ENCODE assay signal across 10 cellular contexts in the genomic region with DNA sequence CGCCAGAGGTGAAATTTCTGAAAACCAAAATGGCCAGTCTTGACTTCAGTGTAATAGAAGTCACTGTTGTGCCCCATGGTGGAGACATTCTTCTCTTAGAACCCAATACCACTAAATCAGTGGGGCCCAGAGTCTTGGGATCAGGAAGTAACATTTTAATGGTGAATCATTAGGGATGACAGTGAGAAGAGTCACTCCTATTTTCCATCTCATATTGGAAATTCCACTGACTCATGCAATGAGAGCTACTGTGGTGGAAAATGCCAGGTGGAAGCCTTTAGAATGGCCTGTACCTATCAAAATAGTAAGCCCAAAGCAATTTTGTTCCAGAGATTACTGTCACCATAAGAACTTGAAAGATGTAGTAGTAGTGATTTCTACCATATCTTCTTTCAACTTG. TPM values are rescaled to one million over a fixed set of nuclear protein-coding genes. Genes with fewer than 3 reads are reported as not detected.
DNase-seq lines count a peak whose midpoint lies in the region; ATAC-seq and TF ChIP-seq lines count a peak whose summit lies in the region.
"Had no signal": no experiment of that assay in that cellular context is flagged by ENCODE, and none has a peak within 500 bp of the region (broad histone marks: within the 10 kb centered on the region; RNA-seq: fewer than 3 reads in every experiment).

No MANE protein-coding gene starts in this region.

- H3K4me3 ChIP-seq in fibroblast of the aortic adventitia (ENCODE audit: low read depth, low read length) (no peak overlapping the region), esophagus squamous epithelium (no peak overlapping the region)

- TF ChIP-seq CTCF in fibroblast of the aortic adventitia (IDR thresholded peaks at IDR 0.05; ENCODE audit: insufficient read depth, low read length) (no peak), esophagus squamous epithelium (IDR thresholded peaks at IDR 0.05) (no peak)

- H3K27me3 ChIP-seq in esophagus squamous epithelium = peaks cover 0 to 5% (median 0%) of the 10 kb centered on the region in 4 donors

- H3K36me3 ChIP-seq in esophagus squamous epithelium = no peaks in the 10 kb centered on the region

- TF ChIP-seq POLR2A in esophagus squamous epithelium (IDR thresholded peaks at IDR 0.05) = no peak

- no peaks in the 10 kb centered on the region for H3K9me3 ChIP-seq in esophagus squamous epithelium

- H3K27ac ChIP-seq in esophagus squamous epithelium = no peak overlapping the region

- DNase-seq in A172 (ENCODE audit: low spot score) (peak; percentile 94), EL (peak; percentile 92), SK-MEL-5 (ENCODE audit: low read depth, low spot score) (peak; percentile 17), fibroblast of the aortic adventitia (ENCODE audit: low read depth) (peak; percentile 62), esophagus squamous epithelium (lab: John Stamatoyannopoulos, UW) (no peak), NCI-H2029 (lab: John Stamatoyannopoulos, UW) (no peak), left ventricle myocardium superior (no peak)
- DNase-seq: activated CD8-positive, alpha-beta memory T cell treated with anti-CD3 and anti-CD28 coated beads, Interleukin-2, amount 50 U/mL, for 4 hours; cortex of kidney had no signal

- peaks cover 0 to 8% (median 0%) of the 10 kb centered on the region in 3 donors for H3K4me1 ChIP-seq in esophagus squamous epithelium

- ATAC-seq in left ventricle myocardium superior = no peak
- ATAC-seq in GM21825 (IDR thresholded peaks at IDR 0.05; ENCODE audit: unreplicated experiment) = no peak

- intact Hi-C loops in esophagus squamous epithelium (cut with DNase I) = no loop called here
- intact Hi-C loops in left ventricle myocardium superior (cut with micrococcal nuclease) = no loop called here

- WGBS in esophagus squamous epithelium, 2 donors = 93 to 100% methylated on average over 1 of the region's 1 CpG

- in situ Hi-C loops in SK-MEL-5 (cut with HindIII; ENCODE audit: low pct_unique_long_range_greater_than_20kb, low sequenced_read_pairs) = no loop called here

RNA-seq across cellular contexts. Expression of a gene that starts 20.6 kb away (rescaled TPM):
- total RNA-seq in A172 (2014; rRNA removed; shearing (Covaris generic)) = 0.36 and 0.53 TPM in 2 replicates
- total RNA-seq in SK-MEL-5 (2014; rRNA removed; shearing (Covaris generic)) = 0.40 and 0.61 TPM in 2 replicates
- polyA plus RNA-seq in SK-MEL-5 (2015; cell fraction: cytosol; rRNA removed) = 1.2 and 1.6 TPM in 2 replicates
- 2.5 and 14.7 TPM in 2 replicates for polyA plus RNA-seq in SK-MEL-5 (2015; cell fraction: nucleus; rRNA removed)
- total RNA-seq in fibroblast of the aortic adventitia (ENCODE audit: low replicate concordance) (0.63 and 1.8 TPM in 2 replicates), esophagus squamous epithelium (1 to 10 TPM; 2.2 to 4.8 (median 2.9) TPM), left ventricle myocardium superior (7.2 TPM)

RNA-seq across cellular contexts. Expression of a gene that starts 28.8 kb away (rescaled TPM):
- total RNA-seq in A172 (2014; rRNA removed; shearing (Covaris generic)) = 454 and 553 TPM in 2 replicates
- total RNA-seq in SK-MEL-5 (2014; rRNA removed; shearing (Covaris generic)) = 100 and 125 TPM in 2 replicates
- polyA plus RNA-seq in SK-MEL-5 (2015; cell fraction: cytosol; rRNA removed) = 142 and 159 TPM in 2 replicates
- polyA plus RNA-seq in SK-MEL-5 (2015; cell fraction: nucleus; rRNA removed) = 61.4 and 72.8 TPM in 2 replicates
- 223 and 471 TPM in 2 replicates for total RNA-seq in fibroblast of the aortic adventitia (ENCODE audit: low replicate concordance)
- total RNA-seq in esophagus squamous epithelium = 100 to 1,000 TPM in 2 of 4 donors, 10 to 100 TPM in 2; 49.9 to 108 (median 78.0) TPM
- total RNA-seq in left ventricle myocardium superior = 96.0 TPM

Comparison
In these comparisons a context has a peak if more than half of its experiments do, and no peak if none do; other contexts are left out.
1. DNase-seq: peak in A172 (single experiment), EL (single experiment), SK-MEL-5 (single experiment) and fibroblast of the aortic adventitia (single experiment); none in esophagus squamous epithelium (single experiment), NCI-H2029 (single experiment) and left ventricle myocardium superior (single experiment).